In the genomic region with DNA sequence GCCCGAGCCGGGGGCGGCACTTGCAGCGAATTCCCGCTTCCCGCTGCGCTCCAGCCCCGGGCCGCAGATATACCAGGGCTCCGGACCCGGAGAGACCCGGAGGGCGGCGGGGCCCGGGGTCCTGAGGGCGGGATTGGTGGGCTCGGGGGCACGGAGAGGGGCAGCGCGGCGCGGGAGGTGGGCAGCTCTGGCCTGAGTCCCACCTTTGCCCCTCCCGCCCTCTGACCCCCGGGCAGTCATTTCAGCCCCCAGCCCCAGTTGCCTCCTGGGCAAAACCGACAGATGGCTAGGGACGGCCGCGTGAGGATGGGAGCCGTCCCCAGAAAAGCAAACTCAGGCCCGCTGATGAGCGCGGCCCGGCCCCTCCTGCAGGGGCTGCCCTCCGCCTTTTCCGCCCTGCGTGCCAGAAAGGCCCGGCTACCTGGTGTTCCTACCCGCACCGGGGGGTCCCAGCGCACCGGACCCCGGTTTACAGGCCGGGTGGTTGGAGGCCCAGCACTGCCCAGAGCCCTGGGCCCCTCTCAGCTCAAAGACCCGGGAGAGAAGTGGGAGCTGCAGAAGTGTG, we compare ENCODE assay signal across 8 cellular contexts. TPM values are rescaled to one million over a fixed set of nuclear protein-coding genes. Genes with fewer than 3 reads are reported as not detected.
DNase-seq lines count a peak whose midpoint lies in the region; ATAC-seq and TF ChIP-seq lines count a peak whose summit lies in the region.

No MANE protein-coding gene starts in this region.

- H3K27ac ChIP-seq in PC-3 (ENCODE audit: low read length), result no peak overlapping the region
- H3K27ac ChIP-seq in esophagus (ENCODE audit: low read depth in 2 of 2, low read length in 1 of 2), result peak overlapping the region; percentile 54 to 89

- POLR2A ChIA-PET in PC-3 (lab: Charles Lee; ENCODE audit: unreplicated experiment), result no interaction called here

- BruUV-seq in PC-3 (replicated peaks; lab: Mats Ljungman, UMichigan), result no TSS peak

- TF ChIP-seq CTCF in PC-3 (conservative IDR thresholded peaks at IDR 0.05; ENCODE audit: low read depth, low read length) (no peak), omental fat pad (IDR thresholded peaks at IDR 0.05) (no peak)

- no peaks in the 10 kb centered on the region for H3K36me3 ChIP-seq in PC-3 (ENCODE audit: low read depth, low read length)
- peaks cover 0 to 3% of the 10 kb centered on the region in 2 donors for H3K36me3 ChIP-seq in esophagus (ENCODE audit: control insufficient read depth in 2 of 2, insufficient read depth in 2 of 2, low read length in 1 of 2)

- H3K9ac ChIP-seq in PC-3 (ENCODE audit: low read length), result peak overlapping the region; percentile 56

- H3K4me2 ChIP-seq in PC-3 (ENCODE audit: low read length), result peak overlapping the region; percentile 80

- CTCF ChIA-PET in PC-3 (lab: Charles Lee), result no interaction called here

- peaks cover 6% of the 10 kb centered on the region; the same call in 1 of the 2 replicates for H3K4me1 ChIP-seq in PC-3 (ENCODE audit: insufficient read depth, low read length)
- peaks cover 0 to 10% of the 10 kb centered on the region in 2 donors for H3K4me1 ChIP-seq in esophagus (ENCODE audit: control insufficient read depth in 2 of 2, insufficient read depth in 2 of 2, low read length in 1 of 2)

- peak overlapping the region; percentile 71; the same call in 1 of the 2 replicates for H2AFZ ChIP-seq in PC-3 (ENCODE audit: low read length)

- H3K4me3 ChIP-seq in PC-3 (ENCODE audit: low read length) (peak overlapping the region; percentile 75), esophagus (ENCODE audit: low read depth in 1 of 2, low read length in 2 of 2) (peak overlapping the region; percentile 63 to 86)

- DNase-seq in ELF-1 (ENCODE audit: low read depth, low spot score) (peak; percentile 22), PC-3 (no peak), omental fat pad (ENCODE audit: low spot score) (no peak), DMS153 treated with DMSO at 0.1 percent for 48 hours (lab: John Stamatoyannopoulos, UW; ENCODE audit: unreplicated experiment) (no peak), HCEC 1CT (no peak)
- DNase-seq in activated CD4-positive, alpha-beta T cell treated with anti-CD3 and anti-CD28 coated beads, Interleukin-2, amount 50 U/mL, for 4 hours, result no peak

- intact Hi-C loops in PC-3 (cut with micrococcal nuclease), result no loop called here

- H3K27me3 ChIP-seq in PC-3 (ENCODE audit: low read length) (no peaks in the 10 kb centered on the region), esophagus (ENCODE audit: control insufficient read depth in 1 of 2, insufficient read depth in 2 of 2, low read length in 2 of 2) (no peaks in the 10 kb centered on the region)

- no peaks in the 10 kb centered on the region for H3K9me3 ChIP-seq in PC-3 (ENCODE audit: low read length)
- H3K9me3 ChIP-seq in esophagus (ENCODE audit: control insufficient read depth in 2 of 2, insufficient read depth in 1 of 2, low read depth in 1 of 2, low read length in 1 of 2), result no peaks in the 10 kb centered on the region

- ATAC-seq in PC-3, result no peak; the same call in 1 of the 2 replicates
- peak; percentile 30 for ATAC-seq in omental fat pad (ENCODE audit: low FRiP score)
- no peak for ATAC-seq in HG02938 (IDR thresholded peaks at IDR 0.05; ENCODE audit: unreplicated experiment)

- H4K20me1 ChIP-seq in PC-3 (ENCODE audit: low read length), result no peaks in the 10 kb centered on the region

- no peaks in the 10 kb centered on the region for H3K9me2 ChIP-seq in PC-3 (replicated peaks; ENCODE audit: low read length)

- H3K79me2 ChIP-seq in PC-3 (ENCODE audit: low read length), result peaks cover 11% of the 10 kb centered on the region

- no peaks in the 10 kb centered on the region for H3F3A ChIP-seq in PC-3 (ENCODE audit: low read length, unreplicated experiment)

- WGBS in esophagus, 2 donors, result 4 to 7% methylated on average over 42 to 44 of the region's 44 CpGs

RNA-seq across cellular contexts. Expression of gene RBM17, which starts 56.7 kb away (rescaled TPM):
- total RNA-seq in PC-3 (2014; rRNA removed) (28.4 and 42.0 TPM in 2 replicates), omental fat pad (10 to 100 TPM; 58.2 to 97.9 (median 80.0) TPM)
- 10 to 100 TPM; 51.2 to 57.3 TPM for polyA plus RNA-seq in esophagus

RNA-seq across cellular contexts. Expression of gene PFKFB3, which starts 57.2 kb away (rescaled TPM):
- 19.5 and 22.7 TPM in 2 replicates for total RNA-seq in PC-3 (2014; rRNA removed)
- polyA plus RNA-seq in esophagus, result 10 to 100 TPM; 26.2 to 42.7 TPM
- total RNA-seq in omental fat pad, result 1,000 to 10,000 TPM in 1 of 4 donors, 100 to 1,000 TPM in 3; 213 to 1,086 (median 354) TPM
